In genomic region chr5:94785111-94785510, GRCh38 we compare ENCODE assay signal across 14 cellular contexts.
A peak's percentile ranks its signal among the peaks of the same experiment; 100 is the strongest.
DNase-seq lines count a peak whose midpoint lies in the region; FAIRE-seq and TF ChIP-seq lines count a peak whose summit lies in the region.
"Had no signal": no experiment of that assay in that cellular context is flagged by ENCODE, and none has a peak within 500 bp of the region (broad histone marks: within the 10 kb centered on the region; RNA-seq: fewer than 3 reads in every experiment).

No MANE protein-coding gene starts in this region.

- TF ChIP-seq CTCF in AG09309 (IDR thresholded peaks at IDR 0.05; ENCODE audit: control insufficient read depth, insufficient read depth, low read depth, low read length, missing control alignments) (peak; percentile 26), foreskin fibroblast (IDR thresholded peaks at IDR 0.05; ENCODE audit: low read depth, low read length) (peak; percentile 29)

- H3K4me3 ChIP-seq in AG09309 (ENCODE audit: control insufficient read depth, low read depth, low read length), result no peak overlapping the region
- H3K4me3 ChIP-seq in GM23248, result no peak overlapping the region
- no peak overlapping the region for H3K4me3 ChIP-seq in foreskin fibroblast (ENCODE audit: low read depth in 1 of 2, low read length in 2 of 2)

- no peak overlapping the region for H3K4me2 ChIP-seq in GM23248 (ENCODE audit: unreplicated experiment)

- no peaks in the 10 kb centered on the region for H3K79me2 ChIP-seq in GM23248 (ENCODE audit: insufficient read depth)

- peaks cover 17% of the 10 kb centered on the region for H3K4me1 Mint-ChIP-seq in activated T-helper 1 cell treated with anti-CD3 and anti-CD28 coated beads, Interleukin-12 subunit alpha, Interleukin-12 subunit beta, Interleukin-2, Interleukin-4 antibody, amounts not matched to agents 30 ng/mL and 10 ng/mL and 1 ng/mL, durations not matched to agents 14 hours and 24 hours and 36 hours (ENCODE audit: low read depth)

- no peak overlapping the region for H3K4me3 Mint-ChIP-seq in activated T-helper 1 cell treated with anti-CD3 and anti-CD28 coated beads, Interleukin-12 subunit alpha, Interleukin-12 subunit beta, Interleukin-2, Interleukin-4 antibody, amounts not matched to agents 30 ng/mL and 10 ng/mL and 1 ng/mL, durations not matched to agents 14 hours and 24 hours and 36 hours
- H3K4me3 Mint-ChIP-seq: activated CD8-positive, alpha-beta memory T cell treated with anti-CD3 and anti-CD28 coated beads, Interleukin-2, amount 10 ng/mL, durations not matched to agents 7 days and 5 days had no signal

- no peak overlapping the region for H3K27ac ChIP-seq in GM23248

- H3K36me3 ChIP-seq in GM23248 (ENCODE audit: low read depth), result no peaks in the 10 kb centered on the region

- H2AFZ ChIP-seq in GM23248, result no peak overlapping the region

- in situ Hi-C loops in GM23248 (cut with MboI), result no loop called here

- no peaks in the 10 kb centered on the region for H4K20me1 ChIP-seq in GM23248 (ENCODE audit: insufficient read depth)

- 67 to 86% methylated on average over 2 of the region's 2 CpGs for WGBS in GM23248 (ENCODE audit: low coverage in 1 of 2, low lambda C conversion rate in 2 of 2, missing lambda C conversion rate in 2 of 2), 2 experiments

- FAIRE-seq in H54 (lab: Jason Lieb, UNC), result no peak
- FAIRE-seq: HTR-8/SVneo had no signal

- no peaks in the 10 kb centered on the region for H3K4me1 ChIP-seq in GM23248 (ENCODE audit: insufficient read depth)

- no peaks in the 10 kb centered on the region for H3F3A ChIP-seq in GM23248 (ENCODE audit: insufficient read depth)

- H3K9me2 ChIP-seq in GM23248 (ENCODE audit: insufficient read depth), result no peaks in the 10 kb centered on the region

- H3K27ac Mint-ChIP-seq in activated T-helper 1 cell treated with anti-CD3 and anti-CD28 coated beads, Interleukin-12 subunit alpha, Interleukin-12 subunit beta, Interleukin-2, Interleukin-4 antibody, amounts not matched to agents 30 ng/mL and 10 ng/mL and 1 ng/mL, durations not matched to agents 14 hours and 24 hours and 36 hours, result no peak overlapping the region
- H3K27ac Mint-ChIP-seq: activated CD8-positive, alpha-beta memory T cell treated with anti-CD3 and anti-CD28 coated beads, Interleukin-2, amount 10 ng/mL, durations not matched to agents 7 days and 5 days had no signal

- peaks cover 18% of the 10 kb centered on the region for H3K27me3 Mint-ChIP-seq in activated T-helper 1 cell treated with anti-CD3 and anti-CD28 coated beads, Interleukin-12 subunit alpha, Interleukin-12 subunit beta, Interleukin-2, Interleukin-4 antibody, amounts not matched to agents 30 ng/mL and 10 ng/mL and 1 ng/mL, durations not matched to agents 14 hours and 24 hours and 36 hours (ENCODE audit: insufficient read depth)

- H3K27me3 ChIP-seq in GM23248 (replicated peaks; ENCODE audit: insufficient read depth), result peaks cover 10% of the 10 kb centered on the region

- H3K9ac ChIP-seq in GM23248, result no peak overlapping the region

- no peaks in the 10 kb centered on the region for H3K9me3 ChIP-seq in GM23248 (ENCODE audit: low read depth)

- peaks cover 10% of the 10 kb centered on the region for H3K9me3 Mint-ChIP-seq in activated T-helper 1 cell treated with anti-CD3 and anti-CD28 coated beads, Interleukin-12 subunit alpha, Interleukin-12 subunit beta, Interleukin-2, Interleukin-4 antibody, amounts not matched to agents 30 ng/mL and 10 ng/mL and 1 ng/mL, durations not matched to agents 14 hours and 24 hours and 36 hours

- intact Hi-C loops in activated T-helper 1 cell treated with anti-CD3 and anti-CD28 coated beads, Interleukin-12 subunit alpha, Interleukin-12 subunit beta, Interleukin-2, Interleukin-4 antibody, amounts not matched to agents 30 ng/mL and 10 ng/mL and 1 ng/mL, durations not matched to agents 14 hours and 24 hours and 36 hours (cut with micrococcal nuclease), result no loop called here

- DNase-seq in AG09309 (ENCODE audit: low read depth) (no peak), GM23248 (peak; percentile 33), RKO (ENCODE audit: low spot score) (peak; percentile 9), foreskin fibroblast (peak in 1 of 2 donors; percentile 10), UCSD-AML1 (lab: John Stamatoyannopoulos, UW; ENCODE audit: unreplicated experiment) (no peak), occipital lobe (lab: John Stamatoyannopoulos, UW) (no peak), H54 (ENCODE audit: insufficient read length, low spot score) (no peak)
- no peak for DNase-seq in activated T-helper 1 cell treated with anti-CD3 and anti-CD28 coated beads, Interleukin-12 subunit alpha, Interleukin-12 subunit beta, Interleukin-2, Interleukin-4 antibody, amounts not matched to agents 30 ng/mL and 10 ng/mL and 1 ng/mL, durations not matched to agents 14 hours and 24 hours and 36 hours (ENCODE audit: low spot score)
- DNase-seq: activated CD8-positive, alpha-beta memory T cell treated with anti-CD3 and anti-CD28 coated beads, Interleukin-2, amount 10 ng/mL, durations not matched to agents 7 days and 5 days; NCI-H2107; nucleus accumbens; stimulated activated CD4-positive, alpha-beta T cell treated with anti-CD3 and anti-CD28 coated beads, Interleukin-2, amount 100 ng/mL, for 48 hours; T-helper 1 cell had no signal

- H3K36me3 Mint-ChIP-seq in activated T-helper 1 cell treated with anti-CD3 and anti-CD28 coated beads, Interleukin-12 subunit alpha, Interleukin-12 subunit beta, Interleukin-2, Interleukin-4 antibody, amounts not matched to agents 30 ng/mL and 10 ng/mL and 1 ng/mL, durations not matched to agents 14 hours and 24 hours and 36 hours (ENCODE audit: low read depth), result no peaks in the 10 kb centered on the region

- no peak for TF ChIP-seq POLR2A in H54 (IDR thresholded peaks at IDR 0.05; ENCODE audit: low read depth, low read length)

Comparison
In these comparisons a context has a peak if more than half of its experiments do, and no peak if none do; other contexts are left out.
1. DNase-seq: peak in GM23248 (single experiment) and RKO (single experiment); none in AG09309 (single experiment), UCSD-AML1 (single experiment), occipital lobe (single experiment), activated T-helper 1 cell treated with anti-CD3 and anti-CD28 coated beads, Interleukin-12 subunit alpha, Interleukin-12 subunit beta, Interleukin-2, Interleukin-4 antibody, amounts not matched to agents 30 ng/mL and 10 ng/mL and 1 ng/mL, durations not matched to agents 14 hours and 24 hours and 36 hours (single experiment) and H54 (single experiment).